In the genomic region with DNA sequence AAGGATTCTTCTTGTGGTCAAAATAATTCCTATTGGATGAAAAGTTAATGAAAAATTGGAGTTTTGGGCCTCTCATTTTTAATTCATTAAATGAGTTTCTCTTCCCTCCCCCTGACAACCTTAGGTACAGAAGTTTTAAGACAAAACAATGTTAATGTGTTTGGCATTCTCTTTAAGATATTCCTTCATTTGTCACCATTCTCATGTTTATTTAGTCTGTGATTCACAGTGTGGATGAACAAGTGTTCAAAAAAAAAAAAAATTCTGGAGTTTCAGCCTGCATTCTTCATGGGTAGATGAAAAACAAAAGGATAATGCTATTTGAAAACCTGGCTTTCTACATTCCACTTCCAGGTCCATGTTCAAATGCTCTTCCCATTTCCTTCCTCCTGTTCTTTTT, we compare ENCODE assay signal across 1 cellular context.
TF ChIP-seq lines count a peak whose summit lies in the region.

No MANE protein-coding gene starts in this region.

TF ChIP-seq in IMR-90, 13 proteins besides CTCF, POLR2A, EP300 and RAD21:
- TF ChIP-seq FOS (IDR thresholded peaks at IDR 0.05; ENCODE audit: low read depth, low read length) (peak; percentile 47; the same call in 1 of the 2 replicates), CEBPB (IDR thresholded peaks at IDR 0.05; ENCODE audit: low read depth, low read length) (no peak), SMC3 (IDR thresholded peaks at IDR 0.05; ENCODE audit: low read depth, low read length) (no peak), CHD1 (IDR thresholded peaks at IDR 0.05; ENCODE audit: low read depth, low read length) (no peak), MAFK (IDR thresholded peaks at IDR 0.05; ENCODE audit: low read depth, low read length) (no peak), RFX5 (IDR thresholded peaks at IDR 0.05; ENCODE audit: low read depth, low read length) (no peak), MXI1 (IDR thresholded peaks at IDR 0.05; ENCODE audit: borderline replicate concordance, low read depth, low read length) (no peak)
